8 cellular contexts compared by ENCODE assay signal in the genomic region with DNA sequence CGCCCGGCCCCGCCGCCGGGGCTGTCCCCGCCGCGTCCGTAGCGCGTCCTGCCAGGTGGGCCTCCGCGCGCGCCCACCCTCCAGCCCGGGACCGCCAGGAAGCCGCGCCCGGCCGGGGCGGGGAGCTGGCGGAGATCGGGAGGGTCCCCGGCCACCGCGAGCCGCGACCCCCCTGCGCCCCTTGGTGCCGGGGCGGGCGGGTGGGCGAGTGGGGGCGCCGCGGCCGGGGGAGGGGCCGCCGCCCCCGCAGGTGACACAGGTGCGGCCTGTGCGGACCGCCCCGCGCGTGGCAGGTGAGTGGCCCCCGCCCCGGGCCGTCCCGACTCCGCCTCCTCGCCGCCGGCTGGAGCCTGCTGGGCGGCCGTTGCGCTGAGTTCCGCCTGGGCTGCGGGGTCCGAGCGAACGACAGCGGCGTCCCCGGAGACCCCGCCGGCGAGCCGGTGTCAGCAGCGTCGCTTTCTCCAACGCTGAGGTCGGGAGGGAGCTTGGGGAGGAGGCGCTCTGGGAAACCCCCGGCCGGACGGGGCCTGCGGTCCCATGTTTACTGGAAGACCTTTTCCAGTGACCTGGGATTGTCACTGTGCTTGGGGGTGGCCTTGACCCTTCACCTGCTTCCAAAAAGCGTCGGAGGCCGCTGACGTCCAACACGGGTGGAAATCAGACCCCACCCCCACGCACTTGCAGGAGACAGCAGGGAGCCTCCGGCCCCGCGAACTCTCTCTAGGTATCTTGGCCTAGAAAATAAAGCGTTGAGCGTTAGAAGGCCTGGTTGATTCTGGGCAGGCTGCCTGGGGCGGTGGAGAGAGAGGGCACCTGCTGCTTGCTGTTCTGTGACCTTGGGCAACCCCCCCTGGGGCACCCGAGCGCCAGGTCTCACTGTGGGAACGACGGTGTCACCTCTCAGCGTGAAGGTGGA. TPM values are rescaled to one million over a fixed set of nuclear protein-coding genes. Genes with fewer than 3 reads are reported as not detected.
DNase-seq lines count a peak whose midpoint lies in the region; ATAC-seq and TF ChIP-seq lines count a peak whose summit lies in the region.

No MANE protein-coding gene starts in this region.

- H3K4me3 ChIP-seq in HUES6 (ENCODE audit: low read depth, low read length) (peak overlapping the region; percentile 75), esophagus (ENCODE audit: low read depth in 1 of 2, low read length in 2 of 2) (peak overlapping the region; percentile 70 to 86), tibial artery (peak overlapping the region; percentile 69 to 89)
- H3K4me3 ChIP-seq in naive thymus-derived CD4-positive, alpha-beta T cell (ENCODE audit: low read length), result peak overlapping the region; percentile 73

- H3K4me1 Mint-ChIP-seq in Calu3 (ENCODE audit: low read depth, unreplicated experiment), result peaks cover 27% of the 10 kb centered on the region
- peaks cover 40 to 60% (median 56%) of the 10 kb centered on the region in 7 donors for H3K4me1 Mint-ChIP-seq in naive thymus-derived CD4-positive, alpha-beta T cell

- H3K9ac ChIP-seq in HUES6 (ENCODE audit: low read length), result peak overlapping the region; percentile 46

- TF ChIP-seq CTCF in Calu3 (IDR thresholded peaks at IDR 0.05; ENCODE audit: unreplicated experiment) (no peak), tibial artery (IDR thresholded peaks at IDR 0.05) (no peak)

- CTCF ChIA-PET in Calu3 (lab: Charles Lee), result interaction anchor here (0.6 to 1.3 kb wide), 3 partner anchors 24 to 89 kb away, joined by 3 to 5 read pairs (median 3); no protein-coding TSS in a partner anchor
- CTCF ChIA-PET in naive thymus-derived CD4-positive, alpha-beta T cell (lab: Charles Lee), result no interaction called here

- H3K27me3 ChIP-seq in HUES6 (ENCODE audit: control insufficient read depth, insufficient read depth, low read length), result peaks cover 22% of the 10 kb centered on the region
- no peaks in the 10 kb centered on the region for H3K27me3 ChIP-seq in esophagus (ENCODE audit: control insufficient read depth in 1 of 2, insufficient read depth in 2 of 2, low read length in 2 of 2)
- no peaks in the 10 kb centered on the region for H3K27me3 ChIP-seq in naive thymus-derived CD4-positive, alpha-beta T cell (ENCODE audit: control insufficient read depth in 2 of 2, insufficient read depth in 2 of 2, low read length in 2 of 2)
- no peaks in the 10 kb centered on the region for H3K27me3 ChIP-seq in tibial artery

- POLR2A ChIA-PET in naive thymus-derived CD4-positive, alpha-beta T cell (lab: Charles Lee), result interaction anchor here (0.7 to 2.4 kb wide), 12 partner anchors 10 to 144 kb away, joined by 3 to 11 read pairs (median 3); partner anchors contain the start of gene MEAK7

- H3K27ac Mint-ChIP-seq in Calu3 (ENCODE audit: unreplicated experiment), result peak overlapping the region; percentile 59
- peak overlapping the region; percentile 77 to 91 (median 86) for H3K27ac Mint-ChIP-seq in naive thymus-derived CD4-positive, alpha-beta T cell

- intact Hi-C loops in Calu3 (cut with micrococcal nuclease; ENCODE audit: unreplicated experiment), result no loop called here
- intact Hi-C loops in naive thymus-derived CD4-positive, alpha-beta T cell (cut with micrococcal nuclease), result loop anchor here in 1 of 2 donors (2.0 to 10.0 kb wide), 3 partner anchors 24 to 532 kb away; partner anchors contain the start of genes KIAA0513 and MBTPS1
- intact Hi-C loops in tibial artery (cut with DNase I; ENCODE audit: low total_unique reads), result no loop called here

- H3K9me3 ChIP-seq in HUES6 (ENCODE audit: control insufficient read depth, insufficient read depth, low read depth, low read length) (no peaks in the 10 kb centered on the region), esophagus (ENCODE audit: control insufficient read depth in 2 of 2, insufficient read depth in 1 of 2, low read depth in 1 of 2, low read length in 1 of 2) (no peaks in the 10 kb centered on the region), tibial artery (no peaks in the 10 kb centered on the region)
- no peaks in the 10 kb centered on the region for H3K9me3 ChIP-seq in naive thymus-derived CD4-positive, alpha-beta T cell (ENCODE audit: control insufficient read depth in 2 of 3, low read length in 3 of 3)

- peaks cover 22% of the 10 kb centered on the region for H3K27me3 Mint-ChIP-seq in Calu3 (ENCODE audit: unreplicated experiment)
- peaks cover 0 to 31% (median 0%) of the 10 kb centered on the region in 5 donors for H3K27me3 Mint-ChIP-seq in naive thymus-derived CD4-positive, alpha-beta T cell

- ATAC-seq in GM21367 (IDR thresholded peaks at IDR 0.05; ENCODE audit: unreplicated experiment), result peak; percentile 47
- peak; percentile 59 for ATAC-seq in naive thymus-derived CD4-positive, alpha-beta T cell

- H3K27ac ChIP-seq in HUES6 (ENCODE audit: low read depth, low read length), result no peak overlapping the region
- H3K27ac ChIP-seq in esophagus (ENCODE audit: low read depth in 2 of 2, low read length in 1 of 2), result peak overlapping the region; percentile 81 to 83
- H3K27ac ChIP-seq in naive thymus-derived CD4-positive, alpha-beta T cell (ENCODE audit: low read depth, low read length), result peak overlapping the region; percentile 81
- H3K27ac ChIP-seq in tibial artery, result peak overlapping the region; percentile 90 to 92

- no peaks in the 10 kb centered on the region for H3K9me3 Mint-ChIP-seq in Calu3 (ENCODE audit: low read depth, unreplicated experiment)
- peaks cover 0 to 5% (median 0%) of the 10 kb centered on the region in 11 donors for H3K9me3 Mint-ChIP-seq in naive thymus-derived CD4-positive, alpha-beta T cell

- H3K4me3 Mint-ChIP-seq in Calu3 (ENCODE audit: low read depth, unreplicated experiment), result peak overlapping the region; percentile 87
- peak overlapping the region; percentile 80 to 92 (median 86) for H3K4me3 Mint-ChIP-seq in naive thymus-derived CD4-positive, alpha-beta T cell

- DNase-seq in Calu3, result peak; percentile 76
- DNase-seq in activated CD8-positive, alpha-beta memory T cell treated with anti-CD3 and anti-CD28 coated beads for 48 hours (ENCODE audit: low read depth in 2 of 3, low spot score in 2 of 3), result peak in 2 of 3 experiments; percentile 23
- peak in 7 of 9 donors; percentile 31 to 59 (median 34) for DNase-seq in naive thymus-derived CD4-positive, alpha-beta T cell
- peak; percentile 41 to 77 for DNase-seq in tibial artery
- DNase-seq in NCI-H1092 (lab: John Stamatoyannopoulos, UW), result no peak

- BruUV-seq in Calu3 (replicated peaks; lab: Mats Ljungman, UMichigan), result no TSS peak

- H3K4me1 ChIP-seq in HUES6 (ENCODE audit: control insufficient read depth, insufficient read depth, low read length) (peaks cover 7% of the 10 kb centered on the region), esophagus (ENCODE audit: control insufficient read depth in 2 of 2, insufficient read depth in 2 of 2, low read length in 1 of 2) (peaks cover under 1 to 3% of the 10 kb centered on the region in 2 donors), tibial artery (peaks cover 0 to 29% (median 21%) of the 10 kb centered on the region in 4 donors)
- H3K4me1 ChIP-seq in naive thymus-derived CD4-positive, alpha-beta T cell (ENCODE audit: control insufficient read depth in 2 of 2, insufficient read depth in 2 of 2, low read length in 2 of 2), result peaks cover 23 to 49% of the 10 kb centered on the region in 2 donors

- WGBS in esophagus, 2 donors, result 2 to 3% methylated on average over 64 to 96 of the region's 96 CpGs

- H3K36me3 Mint-ChIP-seq in Calu3 (ENCODE audit: insufficient read depth, unreplicated experiment), result peaks cover 62% of the 10 kb centered on the region
- H3K36me3 Mint-ChIP-seq in naive thymus-derived CD4-positive, alpha-beta T cell, result peaks cover 5 to 27% (median 18%) of the 10 kb centered on the region in 5 donors

- peaks cover 9% of the 10 kb centered on the region for H3K36me3 ChIP-seq in HUES6 (ENCODE audit: control insufficient read depth, insufficient read depth, low read length)
- H3K36me3 ChIP-seq in esophagus (ENCODE audit: control insufficient read depth in 2 of 2, insufficient read depth in 2 of 2, low read length in 1 of 2), result peaks cover 0 to 14% of the 10 kb centered on the region in 2 donors
- peaks cover 0 to 24% (median 0%) of the 10 kb centered on the region in 3 experiments for H3K36me3 ChIP-seq in naive thymus-derived CD4-positive, alpha-beta T cell (ENCODE audit: control insufficient read depth in 2 of 3, insufficient read depth in 3 of 3, low read length in 3 of 3)
- peaks cover 6 to 28% (median 13%) of the 10 kb centered on the region in 3 donors for H3K36me3 ChIP-seq in tibial artery

RNA-seq across cellular contexts. Expression of gene KLHL36, which starts 0.5 kb away (rescaled TPM):
- total RNA-seq in Calu3 (2022), result 90.4 and 93.6 TPM in 2 replicates
- polyA plus RNA-seq in esophagus, result 10 to 100 TPM; 15.9 to 16.1 TPM
- total RNA-seq in naive thymus-derived CD4-positive, alpha-beta T cell, result 100 to 1,000 TPM in 2 of 5 experiments, 10 to 100 TPM in 3; 51.8 to 161 (median 97.8) TPM
- polyA plus RNA-seq in naive thymus-derived CD4-positive, alpha-beta T cell, result 10 to 100 TPM; 45.8 to 73.7 TPM

RNA-seq across cellular contexts. Expression of gene COTL1, which starts 31.0 kb away (rescaled TPM):
- 312 and 343 TPM in 2 replicates for total RNA-seq in Calu3 (2022)
- 10 to 100 TPM in 1 of 2 donors, 1 to 10 TPM in 1; 7.2 to 16.6 TPM for polyA plus RNA-seq in esophagus
- total RNA-seq in naive thymus-derived CD4-positive, alpha-beta T cell, result 100 to 1,000 TPM in 3 of 5 experiments, 10 to 100 TPM in 2; 84.2 to 704 (median 172) TPM
- 100 to 1,000 TPM; 268 to 344 TPM for polyA plus RNA-seq in naive thymus-derived CD4-positive, alpha-beta T cell

RNA-seq across cellular contexts. Expression of gene USP10, which starts 50.9 kb away (rescaled TPM):
- 141 and 152 TPM in 2 replicates for total RNA-seq in Calu3 (2022)
- polyA plus RNA-seq in esophagus, result 10 to 100 TPM; 17.1 to 25.9 TPM
- total RNA-seq in naive thymus-derived CD4-positive, alpha-beta T cell, result 100 to 1,000 TPM in 3 of 5 experiments, 10 to 100 TPM in 2; 88.4 to 113 (median 112) TPM
- 100 to 1,000 TPM; 106 to 123 TPM for polyA plus RNA-seq in naive thymus-derived CD4-positive, alpha-beta T cell
